ENCODE assay signal across 23 cellular contexts in the genomic region with DNA sequence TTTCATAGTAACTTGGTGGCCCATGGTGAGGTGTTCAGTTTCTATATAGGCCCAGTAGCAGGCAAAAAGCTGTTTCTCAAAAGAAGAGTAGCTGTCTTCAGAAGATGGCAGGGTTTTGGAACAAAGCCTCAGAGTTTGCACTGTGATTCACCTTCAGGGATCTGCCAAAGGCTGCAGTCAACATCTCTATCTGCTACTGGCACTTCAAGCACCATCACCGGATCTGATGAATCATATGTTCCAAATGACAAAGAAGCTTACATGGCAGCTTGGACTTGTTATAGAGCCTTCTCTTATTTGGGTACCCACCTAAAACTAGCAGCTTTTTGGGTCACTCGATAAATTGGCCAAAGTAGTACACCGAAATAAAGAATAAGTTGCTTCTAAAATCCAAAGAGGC. TPM values are rescaled to one million over a fixed set of nuclear protein-coding genes. Genes with fewer than 3 reads are reported as not detected.
"Had no signal": no experiment of that assay in that cellular context is flagged by ENCODE, and none has a peak within 500 bp of the region (broad histone marks: within the 10 kb centered on the region; RNA-seq: fewer than 3 reads in every experiment).

No MANE protein-coding gene starts in this region.

- H3K36me3 Mint-ChIP-seq: activated naive CD8-positive, alpha-beta T cell treated with anti-CD3 and anti-CD28 coated beads, Interleukin-2, amount 10 ng/mL, durations not matched to agents 7 days and 5 days had no signal

- H3K9me3 Mint-ChIP-seq: activated CD4-positive, alpha-beta T cell treated with anti-CD3 and anti-CD28 coated beads, Interleukin-2, amount 10 ng/mL, durations not matched to agents 24 days and 14 days; activated naive CD8-positive, alpha-beta T cell treated with anti-CD3 and anti-CD28 coated beads, Interleukin-2, amount 10 ng/mL, durations not matched to agents 7 days and 5 days; activated T-cell treated with anti-CD3 and anti-CD28 coated beads, Interleukin-2, amount 50 U/mL, for 24 hours; activated T-helper 2 cell treated with anti-CD3 and anti-CD28 coated beads, Interferon-gamma antibody, Interleukin-2, Interleukin-4, amounts not matched to agents 10 μg/mL and 5 μg/mL and 100 μg/mL, durations not matched to agents 14 hours and 24 hours and 36 hours; dendritic cell treated with granulocyte-macrophage colony-stimulating factor and Interleukin-4, amounts not matched to agents 40 ng/mL and 50 ng/mL, for 4 days had no signal

- H3K79me2 ChIP-seq: hepatocyte had no signal

- H3K4me3 ChIP-seq: cardiac muscle cell, esophagus squamous epithelium, hepatocyte, left lung, thyroid gland had no signal

- DNase-seq: activated CD8-positive, alpha-beta T cell treated with anti-CD3 and anti-CD28 coated beads, Interleukin-2, amount 10 ng/mL, durations not matched to agents 7 days and 5 days; activated naive CD4-positive, alpha-beta T cell treated with Interleukin-2 at 50 U/mL for 16 hours; activated naive CD8-positive, alpha-beta T cell treated with anti-CD3 and anti-CD28 coated beads, Interleukin-2, amount 10 ng/mL, durations not matched to agents 7 days and 5 days; activated T-cell treated with anti-CD3 and anti-CD28 coated beads, Interleukin-2, amount 50 U/mL, for 24 hours; anterior cingulate cortex; effector memory CD4-positive, alpha-beta T cell; esophagus squamous epithelium; foreskin fibroblast; left lung; retina; stimulated activated CD4-positive, alpha-beta T cell treated with anti-CD3 and anti-CD28 coated beads, Interleukin-12 subunit alpha, Interleukin-12 subunit beta, amount 100 ng/mL, for 4 hours; stimulated activated CD4-positive, alpha-beta T cell treated with anti-CD3 and anti-CD28 coated beads, Interleukin-1b, Interleukin-23, amount 100 ng/mL, for 48 hours; stimulated activated CD8-positive, alpha-beta memory T cell treated with anti-CD3 and anti-CD28 coated beads, Interleukin-4, amount 100 ng/mL, for 48 hours; stimulated activated naive CD4-positive, alpha-beta T cell; T1000; thyroid gland had no signal

- ATAC-seq: activated CD8-positive, alpha-beta T cell treated with anti-CD3 and anti-CD28 coated beads, Interleukin-2, amount 10 ng/mL, durations not matched to agents 7 days and 5 days; left lung had no signal

- H3K9me3 ChIP-seq: esophagus squamous epithelium, left lung, thyroid gland had no signal

- H3K27ac ChIP-seq: cardiac muscle cell, esophagus squamous epithelium, left lung, thyroid gland had no signal

- H2AFZ ChIP-seq: hepatocyte had no signal

- H3K27ac Mint-ChIP-seq: activated CD4-positive, alpha-beta T cell treated with anti-CD3 and anti-CD28 coated beads, Interleukin-2, amount 10 ng/mL, durations not matched to agents 24 days and 14 days; activated CD8-positive, alpha-beta T cell treated with anti-CD3 and anti-CD28 coated beads, Interleukin-2, amount 10 ng/mL, durations not matched to agents 7 days and 5 days; activated naive CD8-positive, alpha-beta T cell treated with anti-CD3 and anti-CD28 coated beads, Interleukin-2, amount 10 ng/mL, durations not matched to agents 7 days and 5 days; activated T-cell treated with anti-CD3 and anti-CD28 coated beads, Interleukin-2, amount 50 U/mL, for 24 hours; activated T-helper 2 cell treated with anti-CD3 and anti-CD28 coated beads, Interferon-gamma antibody, Interleukin-2, Interleukin-4, amounts not matched to agents 10 μg/mL and 5 μg/mL and 100 μg/mL, durations not matched to agents 14 hours and 24 hours and 36 hours; dendritic cell treated with granulocyte-macrophage colony-stimulating factor and Interleukin-4, amounts not matched to agents 40 ng/mL and 50 ng/mL, for 4 days had no signal

- H3K27me3 ChIP-seq: cardiac muscle cell, esophagus squamous epithelium, hepatocyte, left lung, thyroid gland had no signal

- H3K4me1 ChIP-seq: esophagus squamous epithelium, left lung, thyroid gland had no signal

- H3K4me2 ChIP-seq: hepatocyte had no signal

- H3K4me3 Mint-ChIP-seq: activated CD4-positive, alpha-beta T cell treated with anti-CD3 and anti-CD28 coated beads, Interleukin-2, amount 10 ng/mL, durations not matched to agents 24 days and 14 days; activated CD8-positive, alpha-beta T cell treated with anti-CD3 and anti-CD28 coated beads, Interleukin-2, amount 10 ng/mL, durations not matched to agents 7 days and 5 days; activated naive CD8-positive, alpha-beta T cell treated with anti-CD3 and anti-CD28 coated beads, Interleukin-2, amount 10 ng/mL, durations not matched to agents 7 days and 5 days; activated T-cell treated with anti-CD3 and anti-CD28 coated beads, Interleukin-2, amount 50 U/mL, for 24 hours; dendritic cell treated with granulocyte-macrophage colony-stimulating factor and Interleukin-4, amounts not matched to agents 40 ng/mL and 50 ng/mL, for 4 days; neural crest cell had no signal

- H3K27me3 Mint-ChIP-seq: activated CD4-positive, alpha-beta T cell treated with anti-CD3 and anti-CD28 coated beads, Interleukin-2, amount 10 ng/mL, durations not matched to agents 24 days and 14 days; activated T-cell treated with anti-CD3 and anti-CD28 coated beads, Interleukin-2, amount 50 U/mL, for 24 hours; dendritic cell treated with granulocyte-macrophage colony-stimulating factor and Interleukin-4, amounts not matched to agents 40 ng/mL and 50 ng/mL, for 4 days had no signal

- H3K36me3 ChIP-seq: cardiac muscle cell, esophagus squamous epithelium, left lung, thyroid gland had no signal

- H3K4me1 Mint-ChIP-seq: activated CD4-positive, alpha-beta T cell treated with anti-CD3 and anti-CD28 coated beads, Interleukin-2, amount 10 ng/mL, durations not matched to agents 24 days and 14 days; activated naive CD8-positive, alpha-beta T cell treated with anti-CD3 and anti-CD28 coated beads, Interleukin-2, amount 10 ng/mL, durations not matched to agents 7 days and 5 days had no signal

RNA-seq across cellular contexts. Expression of a gene that starts 39.5 kb away (rescaled TPM):
- total RNA-seq: activated CD4-positive, alpha-beta T cell treated with anti-CD3 and anti-CD28 coated beads, Interleukin-2, amount 10 ng/mL, durations not matched to agents 24 days and 14 days; endothelial cell of umbilical vein had no signal
- polyA plus RNA-seq: endothelial cell of umbilical vein had no signal
